Comparison of ENCODE assay signal across 9 cellular contexts in genomic region chr11:59918987-59919589, GRCh38. TPM values are rescaled to one million over a fixed set of nuclear protein-coding genes. Genes with fewer than 3 reads are reported as not detected.
A peak's percentile ranks its signal among the peaks of the same experiment; 100 is the strongest.
DNase-seq lines count a peak whose midpoint lies in the region; ATAC-seq and TF ChIP-seq lines count a peak whose summit lies in the region.
"Had no signal": no experiment of that assay in that cellular context is flagged by ENCODE, and none has a peak within 500 bp of the region (broad histone marks: within the 10 kb centered on the region; RNA-seq: fewer than 3 reads in every experiment).

No MANE protein-coding gene starts in this region.

- H3K4me1 Mint-ChIP-seq in nephron, result no peaks in the 10 kb centered on the region

- in situ Hi-C loops in G401 (cut with HindIII; ENCODE audit: low sequenced_read_pairs), result no loop called here
- in situ Hi-C loops in brain microvascular endothelial cell (cut with HindIII; ENCODE audit: low pct_ligation_motif_present, low sequenced_read_pairs), result no loop called here

- no peaks in the 10 kb centered on the region for H3K27me3 Mint-ChIP-seq in nephron (ENCODE audit: low read depth)

- no peak overlapping the region for H3K4me3 ChIP-seq in brain microvascular endothelial cell (ENCODE audit: low read depth, low read length)
- H3K4me3 ChIP-seq: thoracic aorta had no signal

- H3K36me3 ChIP-seq in brain microvascular endothelial cell (replicated peaks), result no peaks in the 10 kb centered on the region
- H3K36me3 ChIP-seq: thoracic aorta had no signal

- no peak overlapping the region for H3K4me3 Mint-ChIP-seq in nephron

- H3K9me3 Mint-ChIP-seq in nephron, result peaks cover 25% of the 10 kb centered on the region

- no peaks in the 10 kb centered on the region for H3K36me3 Mint-ChIP-seq in nephron (ENCODE audit: low read depth)

- no peaks in the 10 kb centered on the region for H3K27me3 ChIP-seq in brain microvascular endothelial cell (replicated peaks)

- DNase-seq in A172 (ENCODE audit: low spot score) (peak; percentile 79), G401 (ENCODE audit: low spot score) (peak; percentile 1), NCI-H2029 (lab: John Stamatoyannopoulos, UW) (peak; percentile 69), brain microvascular endothelial cell (peak; percentile 71)

- ATAC-seq in HG02870 (IDR thresholded peaks at IDR 0.05; ENCODE audit: unreplicated experiment) (no peak), GM21723 (IDR thresholded peaks at IDR 0.05; ENCODE audit: unreplicated experiment) (no peak), HG03196 (IDR thresholded peaks at IDR 0.05; ENCODE audit: unreplicated experiment) (no peak)

- TF ChIP-seq CTCF in brain microvascular endothelial cell (IDR thresholded peaks at IDR 0.05; ENCODE audit: low read depth, low read length, missing control alignments) (peak; percentile 74), nephron (IDR thresholded peaks at IDR 0.05; ENCODE audit: unreplicated experiment in 3 of 3) (peak in 2 of 3 experiments; percentile 24 to 49)

- peak overlapping the region; percentile 20 for H3K27ac ChIP-seq in brain microvascular endothelial cell
- H3K27ac ChIP-seq: thoracic aorta had no signal

- H3K27ac Mint-ChIP-seq in nephron, result no peak overlapping the region

RNA-seq across cellular contexts. Expression of gene OOSP1, which starts 19.1 kb away (rescaled TPM):
- total RNA-seq in A172 (2014; rRNA removed; shearing (Covaris generic)), result not detected in 2 replicates
- not detected in 2 replicates for total RNA-seq in G401 (2014; rRNA removed; shearing (Covaris generic))
- total RNA-seq: thoracic aorta had no signal

RNA-seq across cellular contexts. Expression of gene OOSP3, which starts 40.5 kb away (rescaled TPM):
- not detected in 2 replicates for total RNA-seq in A172 (2014; rRNA removed; shearing (Covaris generic))
- total RNA-seq in G401 (2014; rRNA removed; shearing (Covaris generic)), result not detected in 2 replicates
- total RNA-seq: thoracic aorta had no signal

RNA-seq across cellular contexts. Expression of gene OOSP4A, which starts 44.7 kb away (rescaled TPM):
- not detected in 2 replicates for total RNA-seq in A172 (2014; rRNA removed; shearing (Covaris generic))
- not detected in 2 replicates for total RNA-seq in G401 (2014; rRNA removed; shearing (Covaris generic))
- total RNA-seq: thoracic aorta had no signal

RNA-seq across cellular contexts. Expression of gene TCN1, which starts 52.8 kb away (rescaled TPM):
- 0.12 TPM in 1 of 2 replicates, not detected in the other for total RNA-seq in A172 (2014; rRNA removed; shearing (Covaris generic))
- total RNA-seq in G401 (2014; rRNA removed; shearing (Covaris generic)), result not detected in 2 replicates
- total RNA-seq: thoracic aorta had no signal

Comparison
In these comparisons a context has a peak if more than half of its experiments do, and no peak if none do; other contexts are left out.
1. DNase-seq: peak in every context shown above with its lines; median percentile 79 in A172; 71 in brain microvascular endothelial cell; 69 in NCI-H2029; 1 in G401.